12 cellular contexts compared by ENCODE assay signal in the genomic region with DNA sequence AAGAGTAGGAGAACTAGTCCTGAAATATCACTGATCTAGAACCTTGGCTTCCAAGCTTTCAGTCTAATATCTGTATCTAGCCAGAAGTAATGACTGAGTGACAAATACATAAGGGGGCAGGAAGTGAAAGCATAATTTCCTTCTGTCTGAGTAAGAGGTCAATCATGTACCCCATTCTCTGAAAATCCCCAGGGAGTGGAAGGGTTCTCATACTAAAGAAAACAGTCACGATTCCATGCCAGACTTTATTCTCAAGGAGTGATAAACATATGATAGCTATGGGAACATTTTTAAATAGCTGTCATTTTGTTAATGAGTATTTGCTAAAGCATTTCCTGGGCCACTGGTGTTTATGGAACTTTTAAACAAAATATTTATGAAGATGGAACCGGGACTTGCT.
DNase-seq lines count a peak whose midpoint lies in the region; ATAC-seq and TF ChIP-seq lines count a peak whose summit lies in the region.
"Had no signal": no experiment of that assay in that cellular context is flagged by ENCODE, and none has a peak within 500 bp of the region (broad histone marks: within the 10 kb centered on the region; RNA-seq: fewer than 3 reads in every experiment).

No MANE protein-coding gene starts in this region.

- H3K27me3 Mint-ChIP-seq in T-helper 2 cell treated with Interferon-gamma antibody and Interleukin-4, amounts not matched to agents 5 μg/mL and 100 μg/mL, for 36 hours (ENCODE audit: low read depth) = no peaks in the 10 kb centered on the region

- ATAC-seq in HG02588 (IDR thresholded peaks at IDR 0.05; ENCODE audit: unreplicated experiment) = peak; percentile 28
- ATAC-seq in HG03039 (IDR thresholded peaks at IDR 0.05; ENCODE audit: unreplicated experiment) = no peak
- ATAC-seq in GM18867 (IDR thresholded peaks at IDR 0.05; ENCODE audit: unreplicated experiment) = no peak

- H3K4me1 Mint-ChIP-seq in T-helper 2 cell treated with Interferon-gamma antibody and Interleukin-4, amounts not matched to agents 5 μg/mL and 100 μg/mL, for 36 hours (ENCODE audit: low read depth) = no peaks in the 10 kb centered on the region

- H3K4me3 ChIP-seq in BJ (ENCODE audit: low read depth, low read length) = no peak overlapping the region
- H3K4me3 ChIP-seq: dorsolateral prefrontal cortex had no signal

- POLR2A ChIA-PET in BJ (lab: Charles Lee) = no interaction called here

- no peaks in the 10 kb centered on the region for H3K27me3 ChIP-seq in BJ (ENCODE audit: control insufficient read depth, insufficient read depth, low read length)
- H3K27me3 ChIP-seq: dorsolateral prefrontal cortex had no signal

- DNase-seq in BJ (ENCODE audit: low read depth) (peak; percentile 85), amniotic stem cell (lab: John Stamatoyannopoulos, UW) (peak; percentile 49), kidney glomerular epithelial cell (lab: John Stamatoyannopoulos, UW) (peak; percentile 42)
- no peak for DNase-seq in activated CD4-positive, alpha-beta T cell treated with anti-CD3 and anti-CD28 coated beads, Interleukin-2, amount 50 U/mL, for 48 hours
- DNase-seq in T-helper 2 cell treated with Interferon-gamma antibody and Interleukin-4, amounts not matched to agents 5 μg/mL and 100 μg/mL, for 36 hours (ENCODE audit: low spot score) = no peak
- DNase-seq: DMS 273 treated with DMSO at 0.1 percent for 48 hours, dorsolateral prefrontal cortex, NCI-H82, retina had no signal

- no peak overlapping the region for H3K4me3 Mint-ChIP-seq in T-helper 2 cell treated with Interferon-gamma antibody and Interleukin-4, amounts not matched to agents 5 μg/mL and 100 μg/mL, for 36 hours

- TF ChIP-seq CTCF in BJ (IDR thresholded peaks at IDR 0.05; ENCODE audit: insufficient read depth, low read depth, low read length) = no peak

- CTCF ChIA-PET in BJ (lab: Yijun Ruan, JAX) = interaction anchor here (0.7 to 1.7 kb wide), 3 partner anchors 9 to 14 kb away, joined by 3 to 4 read pairs (median 3); no protein-coding TSS in a partner anchor

- no peak overlapping the region for H3K27ac Mint-ChIP-seq in T-helper 2 cell treated with Interferon-gamma antibody and Interleukin-4, amounts not matched to agents 5 μg/mL and 100 μg/mL, for 36 hours

- no peaks in the 10 kb centered on the region for H3K36me3 ChIP-seq in BJ (ENCODE audit: control insufficient read depth, insufficient read depth, low read length)

- H3K9me3 Mint-ChIP-seq in T-helper 2 cell treated with Interferon-gamma antibody and Interleukin-4, amounts not matched to agents 5 μg/mL and 100 μg/mL, for 36 hours = no peaks in the 10 kb centered on the region

- H3K36me3 Mint-ChIP-seq in T-helper 2 cell treated with Interferon-gamma antibody and Interleukin-4, amounts not matched to agents 5 μg/mL and 100 μg/mL, for 36 hours (ENCODE audit: low read depth) = no peaks in the 10 kb centered on the region

Comparison
In these comparisons a context has a peak if more than half of its experiments do, and no peak if none do; other contexts are left out.
1. DNase-seq: peak in BJ (single experiment), amniotic stem cell (single experiment) and kidney glomerular epithelial cell (single experiment); none in activated CD4-positive, alpha-beta T cell treated with anti-CD3 and anti-CD28 coated beads, Interleukin-2, amount 50 U/mL, for 48 hours (0 of 2) and T-helper 2 cell treated with Interferon-gamma antibody and Interleukin-4, amounts not matched to agents 5 μg/mL and 100 μg/mL, for 36 hours (single experiment).